Comparison of ENCODE assay signal across 14 cellular contexts in genomic region chr13:60617863-60618733, GRCh38.
DNase-seq lines count a peak whose midpoint lies in the region; ATAC-seq, FAIRE-seq and TF ChIP-seq lines count a peak whose summit lies in the region.
"Had no signal": no experiment of that assay in that cellular context is flagged by ENCODE, and none has a peak within 500 bp of the region (broad histone marks: within the 10 kb centered on the region; RNA-seq: fewer than 3 reads in every experiment).

No MANE protein-coding gene starts in this region.

- peaks cover 5% of the 10 kb centered on the region for H3K27me3 Mint-ChIP-seq in activated CD8-positive, alpha-beta T cell treated with anti-CD3 and anti-CD28 coated beads for 36 hours

- H3K4me2 ChIP-seq in GM12878 (ENCODE audit: control insufficient read depth, insufficient read depth) = no peak overlapping the region
- H3K4me2 ChIP-seq: KMS-11 had no signal

- no peak overlapping the region for H2AFZ ChIP-seq in GM12878 (ENCODE audit: control insufficient read depth, low read depth, low read length)

- POLR2A ChIA-PET in GM12878 (lab: Charles Lee) = no interaction called here
- POLR2A ChIA-PET in activated CD8-positive, alpha-beta T cell treated with anti-CD3 and anti-CD28 coated beads for 36 hours (lab: Charles Lee) = interaction anchor here (0.8 kb wide), 1 partner anchor 14 kb away, joined by 4 read pairs; no protein-coding TSS in a partner anchor

- H3K36me3 Mint-ChIP-seq in activated CD8-positive, alpha-beta T cell treated with anti-CD3 and anti-CD28 coated beads for 36 hours (ENCODE audit: low read depth) = no peaks in the 10 kb centered on the region
- H3K36me3 Mint-ChIP-seq: activated naive CD8-positive, alpha-beta T cell had no signal

- no peaks in the 10 kb centered on the region for H3K9me3 ChIP-seq in GM12878 (replicated peaks; ENCODE audit: control insufficient read depth, insufficient read depth, low read length)
- no peaks in the 10 kb centered on the region for H3K9me3 ChIP-seq in ascending aorta

- H3K9me3 Mint-ChIP-seq in activated CD8-positive, alpha-beta T cell treated with anti-CD3 and anti-CD28 coated beads for 36 hours = no peaks in the 10 kb centered on the region

- TF ChIP-seq POLR2A in GM12878 (IDR thresholded peaks at IDR 0.05; ENCODE audit: low read depth, low read length) = no peak

- H3K36me3 ChIP-seq in GM12878 (ENCODE audit: control insufficient read depth in 2 of 2, insufficient read depth in 2 of 2, low read length in 1 of 2) (no peaks in the 10 kb centered on the region), ascending aorta (no peaks in the 10 kb centered on the region)

- TF ChIP-seq CTCF in AG09309 (IDR thresholded peaks at IDR 0.05; ENCODE audit: control insufficient read depth, insufficient read depth, low read depth, low read length, missing control alignments) (peak; percentile 73), HFF-Myc (IDR thresholded peaks at IDR 0.05; ENCODE audit: low read depth, low read length, missing control alignments) (peak; percentile 21), GM12878 (IDR thresholded peaks at IDR 0.05 in 2 of 3, conservative IDR thresholded peaks at IDR 0.05 in 1 of 3; ENCODE audit: control insufficient read depth in 2 of 3, extremely low read depth in 1 of 3, insufficient read depth in 1 of 3, low read depth in 3 of 3, low read length in 3 of 3) (peak in 1 of 3 experiments; percentile 5; a peak in 1 of 6 replicates), ascending aorta (IDR thresholded peaks at IDR 0.05) (peak in 1 of 3 experiments; percentile 23)
- TF ChIP-seq CTCF in activated CD8-positive, alpha-beta T cell treated with anti-CD3 and anti-CD28 coated beads for 36 hours (IDR thresholded peaks at IDR 0.05) = no peak

- RAD21 ChIA-PET in GM12878 (lab: Charles Lee; ENCODE audit: unreplicated experiment) = interaction anchor here (0.8 to 1.9 kb wide), 2 partner anchors 129 to 170 kb away, joined by 3 to 6 read pairs; no protein-coding TSS in a partner anchor

- in situ Hi-C loops in GM12878 (cut with MboI) = no loop called here

- intact Hi-C loops in GM12878 (cut with micrococcal nuclease; ENCODE audit: unreplicated experiment) (no loop called here), ascending aorta (cut with DNase I) (no loop called here)
- intact Hi-C loops in activated CD8-positive, alpha-beta T cell treated with anti-CD3 and anti-CD28 coated beads for 36 hours (cut with micrococcal nuclease) = no loop called here

- no peaks in the 10 kb centered on the region for H3K79me2 ChIP-seq in GM12878 (ENCODE audit: control insufficient read depth, insufficient read depth, low read length)

- H3K4me1 Mint-ChIP-seq in activated CD8-positive, alpha-beta T cell treated with anti-CD3 and anti-CD28 coated beads for 36 hours (ENCODE audit: low read depth) = no peaks in the 10 kb centered on the region

- TF ChIP-seq EP300 in GM12878 (IDR thresholded peaks at IDR 0.05; ENCODE audit: borderline replicate concordance in 1 of 2, control insufficient read depth in 1 of 2, low read depth in 2 of 2, low read length in 2 of 2) = no peak

- no peaks in the 10 kb centered on the region for H3K4me1 ChIP-seq in GM12878 (ENCODE audit: control insufficient read depth, insufficient read depth, low read length)
- H3K4me1 ChIP-seq in ascending aorta = no peaks in the 10 kb centered on the region

- no peak overlapping the region for H3K9ac ChIP-seq in GM12878 (ENCODE audit: control insufficient read depth, insufficient read depth, low read length)
- H3K9ac ChIP-seq: KMS-11 had no signal

- H3K4me3 ChIP-seq in AG09309 (ENCODE audit: control insufficient read depth, low read depth, low read length) = no peak overlapping the region
- H3K4me3 ChIP-seq in HFF-Myc (replicated peaks; ENCODE audit: low read depth, low read length) = no peak overlapping the region
- H3K4me3 ChIP-seq in GM12878 = no peak overlapping the region
- no peak overlapping the region for H3K4me3 ChIP-seq in ascending aorta

- BruUV-seq in GM12878 (replicated peaks; lab: Mats Ljungman, UMichigan) = no TSS peak

- SMC1A ChIA-PET in GM12878 (lab: Charles Lee; ENCODE audit: uncharacterized antibody, unreplicated experiment) = interaction anchor here (0.7 to 2.5 kb wide), 3 partner anchors 36 to 170 kb away, joined by 3 to 13 read pairs (median 4); no protein-coding TSS in a partner anchor

- H4K20me1 ChIP-seq in GM12878 (ENCODE audit: control insufficient read depth, insufficient read depth) = no peaks in the 10 kb centered on the region

- H3K27me3 ChIP-seq in GM12878 (replicated peaks in 1 of 2; ENCODE audit: control insufficient read depth in 2 of 2, insufficient read depth in 2 of 2, low read length in 1 of 2) = no peaks in the 10 kb centered on the region
- no peaks in the 10 kb centered on the region for H3K27me3 ChIP-seq in ascending aorta

- CTCF ChIA-PET in GM12878 (lab: Yijun Ruan, JAX) = interaction anchor here (1.2 to 3.4 kb wide), 4 partner anchors 9 to 172 kb away, joined by 4 to 22 read pairs (median 12); no protein-coding TSS in a partner anchor
- CTCF ChIA-PET in activated CD8-positive, alpha-beta T cell treated with anti-CD3 and anti-CD28 coated beads for 36 hours (lab: Charles Lee) = interaction anchor here (0.6 kb wide), 1 partner anchor 1261 kb away, joined by 3 read pairs; no protein-coding TSS in a partner anchor

- DNase-seq in AG09309 (ENCODE audit: low read depth) = peak; percentile 14
- DNase-seq in HFF-Myc (ENCODE audit: extremely low read depth, low read depth) = no peak
- no peak for DNase-seq in GM12878 (ENCODE audit: low read depth, low spot score)
- DNase-seq in left lobe of liver (ENCODE audit: low spot score) = no peak
- no peak for DNase-seq in ascending aorta (ENCODE audit: low spot score in 2 of 2)
- DNase-seq in activated CD8-positive, alpha-beta T cell treated with anti-CD3 and anti-CD28 coated beads for 36 hours = no peak
- no peak for DNase-seq in urothelium cell line (ENCODE audit: low spot score)
- DNase-seq: GDM1; stimulated activated CD4-positive, alpha-beta T cell treated with anti-CD3 and anti-CD28 coated beads, Interleukin-4, amount 100 ng/mL, for 24 hours had no signal

- ATAC-seq in GM12878 = peak; percentile 16; the same call in 1 of the 3 replicates
- peak; percentile 90 for ATAC-seq in left lobe of liver
- ATAC-seq in activated CD8-positive, alpha-beta T cell treated with anti-CD3 and anti-CD28 coated beads for 36 hours = no peak
- ATAC-seq in HG02973 (IDR thresholded peaks at IDR 0.05; ENCODE audit: unreplicated experiment) = no peak

- H3K4me3 Mint-ChIP-seq in activated CD8-positive, alpha-beta T cell treated with anti-CD3 and anti-CD28 coated beads for 36 hours = no peak overlapping the region
- H3K4me3 Mint-ChIP-seq: activated naive CD8-positive, alpha-beta T cell had no signal

- no peak overlapping the region for H3K27ac Mint-ChIP-seq in activated CD8-positive, alpha-beta T cell treated with anti-CD3 and anti-CD28 coated beads for 36 hours
- H3K27ac Mint-ChIP-seq: activated naive CD8-positive, alpha-beta T cell had no signal

- 5% methylated on average over 5 of the region's 5 CpGs for WGBS in GM12878 (ENCODE audit: insufficient coverage, insufficient replicate concordance, low lambda C conversion rate, missing lambda C conversion rate)

- TF ChIP-seq RAD21 in GM12878 (IDR thresholded peaks at IDR 0.05; ENCODE audit: insufficient read depth, low read depth, low read length) = peak; percentile 26; the same call in 1 of the 2 replicates

- H3K27ac ChIP-seq in GM12878 (ENCODE audit: control insufficient read depth, insufficient read depth) = no peak overlapping the region
- H3K27ac ChIP-seq in ascending aorta = no peak overlapping the region
- H3K27ac ChIP-seq: KMS-11 had no signal

- FAIRE-seq in GM12878 (lab: Jason Lieb, UNC) (no peak), urothelium cell line (lab: Jason Lieb, UNC) (no peak)
- FAIRE-seq: islet of Langerhans, TTC549 had no signal

TF ChIP-seq in GM12878, 131 proteins besides CTCF, POLR2A, EP300 and RAD21 (continues in another document):
- TF ChIP-seq KDM1A (IDR thresholded peaks at IDR 0.05; ENCODE audit: borderline replicate concordance) = no peak
- no peak for TF ChIP-seq SIN3A (IDR thresholded peaks at IDR 0.05; ENCODE audit: low read depth, low read length)
- no peak for TF ChIP-seq DPF2 (IDR thresholded peaks at IDR 0.05)
- no peak for TF ChIP-seq MYC (IDR thresholded peaks at IDR 0.05; ENCODE audit: insufficient read depth, insufficient read length, insufficient replicate concordance, low read length, severe bottlenecking)
- TF ChIP-seq, protein P1, sequence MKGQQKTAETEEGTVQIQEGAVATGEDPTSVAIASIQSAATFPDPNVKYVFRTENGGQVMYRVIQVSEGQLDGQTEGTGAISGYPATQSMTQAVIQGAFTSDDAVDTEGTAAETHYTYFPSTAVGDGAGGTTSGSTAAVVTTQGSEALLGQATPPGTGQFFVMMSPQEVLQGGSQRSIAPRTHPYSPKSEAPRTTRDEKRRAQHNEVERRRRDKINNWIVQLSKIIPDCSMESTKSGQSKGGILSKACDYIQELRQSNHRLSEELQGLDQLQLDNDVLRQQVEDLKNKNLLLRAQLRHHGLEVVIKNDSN (IDR thresholded peaks at IDR 0.05; ENCODE audit: borderline replicate concordance, extremely low read length, insufficient read depth, low read depth, low read length) = no peak
- TF ChIP-seq ZBED1 (IDR thresholded peaks at IDR 0.05; ENCODE audit: borderline replicate concordance) = no peak
- TF ChIP-seq NRF1 (conservative IDR thresholded peaks at IDR 0.05; ENCODE audit: low read depth, low read length) = no peak
- no peak for TF ChIP-seq ZBTB33 (IDR thresholded peaks at IDR 0.05)
- TF ChIP-seq IRF4 (IDR thresholded peaks at IDR 0.05; ENCODE audit: low read depth, low read length) = no peak
- no peak for TF ChIP-seq BMI1 (IDR thresholded peaks at IDR 0.05; ENCODE audit: borderline replicate concordance)
- no peak for TF ChIP-seq RB1 (IDR thresholded peaks at IDR 0.05; ENCODE audit: borderline replicate concordance)

Comparison
In these comparisons a context has a peak if more than half of its experiments do, and no peak if none do; other contexts are left out.
1. ATAC-seq: peak in GM12878 (single experiment) and left lobe of liver (single experiment); none in activated CD8-positive, alpha-beta T cell treated with anti-CD3 and anti-CD28 coated beads for 36 hours (single experiment) and HG02973 (single experiment).